8 cellular contexts compared by ENCODE assay signal in the genomic region with DNA sequence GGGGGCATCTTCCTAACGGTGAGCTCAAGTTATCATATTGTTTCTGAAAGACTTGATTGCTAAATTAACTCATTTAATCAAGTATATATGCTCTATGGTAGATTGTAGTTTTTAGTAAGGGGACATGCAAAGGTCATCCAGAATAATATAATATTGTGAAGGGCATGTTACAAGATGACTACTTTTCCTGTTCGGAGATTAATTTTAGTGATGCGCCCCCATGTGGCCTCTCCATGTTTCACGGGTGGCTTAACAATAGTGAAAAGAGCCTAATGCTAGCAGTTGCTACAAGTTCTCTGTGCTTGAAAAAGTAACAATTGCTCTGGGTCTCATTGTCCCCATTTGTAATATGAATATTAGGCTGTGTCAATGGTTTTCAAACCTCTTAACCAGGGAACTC. TPM values are rescaled to one million over a fixed set of nuclear protein-coding genes. Genes with fewer than 3 reads are reported as not detected.
DNase-seq lines count a peak whose midpoint lies in the region; TF ChIP-seq lines count a peak whose summit lies in the region.

No MANE protein-coding gene starts in this region.

- DNase-seq in NCI-H748 (lab: John Stamatoyannopoulos, UW; ENCODE audit: unreplicated experiment) (peak; percentile 37), NCI-H748 treated with DMSO at 0.1 percent for 48 hours (lab: John Stamatoyannopoulos, UW) (no peak), epithelial cell of proximal tubule (ENCODE audit: low read depth) (no peak), pons (ENCODE audit: low spot score) (peak; percentile 14), COR-L47 (lab: John Stamatoyannopoulos, UW) (no peak), hepatic stellate cell (ENCODE audit: low spot score) (no peak)
- DNase-seq in activated CD4-positive, alpha-beta T cell treated with anti-CD3 and anti-CD28 coated beads, Interleukin-2, amount 50 U/mL, for 4 hours, result peak; percentile 20 to 36

- H3K4me3 ChIP-seq in epithelial cell of proximal tubule (ENCODE audit: low read depth, low read length), result no peak overlapping the region

- peak; percentile 56 for TF ChIP-seq CTCF in LNCAP (IDR thresholded peaks at IDR 0.05)
- TF ChIP-seq CTCF in epithelial cell of proximal tubule (conservative IDR thresholded peaks at IDR 0.05; ENCODE audit: low read depth, low read length), result peak; percentile 59

RNA-seq across cellular contexts. Expression of gene SMPX, which starts 12.2 kb away (rescaled TPM):
- total RNA-seq in epithelial cell of proximal tubule, result not detected in 2 replicates

Comparison
In these comparisons a context has a peak if more than half of its experiments do, and no peak if none do; other contexts are left out.
1. DNase-seq: peak in NCI-H748 (single experiment), activated CD4-positive, alpha-beta T cell treated with anti-CD3 and anti-CD28 coated beads, Interleukin-2, amount 50 U/mL, for 4 hours (2 of 2) and pons (single experiment); none in NCI-H748 treated with DMSO at 0.1 percent for 48 hours (single experiment), epithelial cell of proximal tubule (single experiment), COR-L47 (single experiment) and hepatic stellate cell (single experiment).